In the genomic region with DNA sequence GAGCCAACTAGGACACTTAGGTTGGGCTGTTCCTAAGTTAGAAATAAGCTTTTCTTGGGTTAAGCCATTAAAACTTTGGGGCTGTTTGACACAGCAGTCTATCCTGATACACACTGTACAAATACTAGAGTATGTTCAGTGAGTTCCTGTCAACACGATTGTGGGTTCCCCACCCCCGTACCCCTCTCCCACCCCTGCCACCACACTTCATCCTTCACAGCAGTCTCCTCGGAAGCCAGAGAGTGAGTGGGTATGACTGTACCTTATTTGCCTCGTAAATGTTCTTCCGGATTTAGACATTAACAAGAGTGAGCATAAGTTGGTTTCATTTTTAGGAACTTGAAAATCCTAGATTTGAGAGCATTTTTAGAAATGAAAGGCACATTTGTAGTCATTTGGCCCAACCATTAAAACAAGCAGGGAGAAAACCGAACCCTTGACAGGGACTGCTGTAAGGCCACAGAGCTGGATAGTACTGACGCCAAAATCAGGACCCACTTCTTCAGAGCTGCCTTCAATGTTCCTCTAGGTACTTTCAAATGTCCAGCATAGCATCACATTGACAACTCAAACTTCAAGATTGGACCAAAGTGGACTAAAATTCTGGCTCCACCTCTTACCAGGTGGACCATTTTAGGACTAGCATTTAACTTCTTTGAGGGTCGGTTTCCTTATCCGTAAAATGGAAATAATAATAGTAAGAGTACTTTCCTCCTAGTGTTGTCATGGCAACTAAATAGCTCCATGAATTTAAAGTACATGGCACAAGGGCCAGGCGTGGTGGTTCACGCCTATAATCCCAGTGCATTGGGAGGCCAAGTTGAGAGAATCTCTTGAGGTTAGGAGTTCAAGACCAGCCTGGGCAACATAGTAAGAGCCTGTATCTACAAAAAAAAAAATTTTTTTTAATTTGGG, we compare ENCODE assay signal across 8 cellular contexts.
DNase-seq lines count a peak whose midpoint lies in the region; ATAC-seq and TF ChIP-seq lines count a peak whose summit lies in the region.

No MANE protein-coding gene starts in this region.

- TF ChIP-seq EP300 in tibial nerve (IDR thresholded peaks at IDR 0.05): no peak

- H3K27ac Mint-ChIP-seq in activated naive CD4-positive, alpha-beta T cell treated with anti-CD3 and anti-CD28 coated beads, Interleukin-2, amount 50 U/mL, for 72 hours: peak overlapping the region; percentile 92 to 93
- no peak overlapping the region for H3K27ac Mint-ChIP-seq in endothelial cell (ENCODE audit: unreplicated experiment)

- peaks cover 0 to 7% of the 10 kb centered on the region in 2 donors for H3K9me3 Mint-ChIP-seq in activated naive CD4-positive, alpha-beta T cell treated with anti-CD3 and anti-CD28 coated beads, Interleukin-2, amount 50 U/mL, for 72 hours
- no peaks in the 10 kb centered on the region for H3K9me3 Mint-ChIP-seq in endothelial cell (ENCODE audit: unreplicated experiment)

- no peaks in the 10 kb centered on the region for H3K9me3 ChIP-seq in tibial nerve

- no peaks in the 10 kb centered on the region for H3K4me1 ChIP-seq in tibial nerve

- peak; percentile 86 for DNase-seq in GM12864 (ENCODE audit: low read depth)
- peak; percentile 32 for DNase-seq in NAMALWA (ENCODE audit: low spot score)
- DNase-seq in activated naive CD4-positive, alpha-beta T cell treated with anti-CD3 and anti-CD28 coated beads, Interleukin-2, amount 50 U/mL, for 72 hours (ENCODE audit: low spot score in 2 of 2): peak in 1 of 2 donors; percentile 35
- peak in 2 of 3 experiments; percentile 27 to 41 for DNase-seq in stimulated activated CD4-positive, alpha-beta T cell treated with anti-CD3 and anti-CD28 coated beads, TNF-alpha, amount 100 ng/mL, for 4 hours (ENCODE audit: low read depth in 3 of 3)
- no peak for DNase-seq in endothelial cell (ENCODE audit: low spot score)
- no peak for DNase-seq in tibial nerve (ENCODE audit: low spot score in 2 of 2)
- DNase-seq in NCI-H2196 treated with DMSO at 0.1 percent for 48 hours (lab: John Stamatoyannopoulos, UW; ENCODE audit: unreplicated experiment): no peak

- H3K36me3 ChIP-seq in tibial nerve: no peaks in the 10 kb centered on the region

- H3K4me1 Mint-ChIP-seq in endothelial cell (ENCODE audit: unreplicated experiment): no peaks in the 10 kb centered on the region

- TF ChIP-seq CTCF in GM12864 (IDR thresholded peaks at IDR 0.05; ENCODE audit: low read depth, low read length, missing control alignments) (no peak), endothelial cell (IDR thresholded peaks at IDR 0.05; ENCODE audit: unreplicated experiment) (no peak), tibial nerve (IDR thresholded peaks at IDR 0.05) (no peak)

- no peak overlapping the region for H3K4me3 Mint-ChIP-seq in endothelial cell (ENCODE audit: unreplicated experiment)

- peaks cover under 1% of the 10 kb centered on the region for H3K27me3 Mint-ChIP-seq in endothelial cell (ENCODE audit: unreplicated experiment)

- no peaks in the 10 kb centered on the region for H3K27me3 ChIP-seq in tibial nerve

- ATAC-seq in GM21723 (IDR thresholded peaks at IDR 0.05; ENCODE audit: unreplicated experiment): peak; percentile 94
- ATAC-seq in activated naive CD4-positive, alpha-beta T cell treated with anti-CD3 and anti-CD28 coated beads, Interleukin-2, amount 50 U/mL, for 72 hours: peak; percentile 96 to 98

- TF ChIP-seq POLR2A in tibial nerve (IDR thresholded peaks at IDR 0.05): no peak

- H3K4me3 ChIP-seq in GM12864 (ENCODE audit: low read depth, low read length): peak overlapping the region; percentile 34
- no peak overlapping the region for H3K4me3 ChIP-seq in tibial nerve

- H3K36me3 Mint-ChIP-seq in activated naive CD4-positive, alpha-beta T cell treated with anti-CD3 and anti-CD28 coated beads, Interleukin-2, amount 50 U/mL, for 72 hours: no peaks in the 10 kb centered on the region
- no peaks in the 10 kb centered on the region for H3K36me3 Mint-ChIP-seq in endothelial cell (ENCODE audit: low read depth, unreplicated experiment)

- WGBS in tibial nerve, 2 donors: 86 to 87% methylated on average over 11 of the region's 11 CpGs

- peak overlapping the region in 2 of 4 donors; percentile 37 to 43 for H3K27ac ChIP-seq in tibial nerve

Comparison
In these comparisons a context has a peak if more than half of its experiments do, and no peak if none do; other contexts are left out.
1. DNase-seq: peak in GM12864 (single experiment), NAMALWA (single experiment) and stimulated activated CD4-positive, alpha-beta T cell treated with anti-CD3 and anti-CD28 coated beads, TNF-alpha, amount 100 ng/mL, for 4 hours (2 of 3); none in endothelial cell (single experiment), tibial nerve (0 of 2) and NCI-H2196 treated with DMSO at 0.1 percent for 48 hours (single experiment).